8 cellular contexts compared by ENCODE assay signal in the genomic region with DNA sequence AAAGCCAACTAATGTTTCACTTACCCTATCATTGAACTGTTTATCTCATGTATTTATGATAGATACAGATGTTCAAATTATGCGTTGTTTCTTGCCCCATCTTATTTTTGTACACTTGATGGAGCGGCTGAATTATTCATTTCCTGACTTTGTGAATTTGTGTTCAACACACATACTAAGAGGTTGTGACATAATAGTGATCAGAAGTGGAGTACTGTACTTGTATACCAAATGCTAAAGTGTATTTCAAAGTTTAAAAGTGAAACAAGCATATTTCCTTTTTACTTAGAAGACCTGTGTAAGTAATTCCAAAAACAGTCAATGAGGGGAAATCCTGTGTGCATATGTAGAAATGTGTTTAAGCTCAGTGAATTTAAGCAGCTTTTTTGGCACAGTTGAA. TPM values are rescaled to one million over a fixed set of nuclear protein-coding genes. Genes with fewer than 3 reads are reported as not detected.
DNase-seq lines count a peak whose midpoint lies in the region; ATAC-seq and TF ChIP-seq lines count a peak whose summit lies in the region.

No MANE protein-coding gene starts in this region.

- no peak for TF ChIP-seq CTCF in fibroblast of villous mesenchyme (IDR thresholded peaks at IDR 0.05; ENCODE audit: insufficient read depth, low read depth, low read length)
- no peak for TF ChIP-seq CTCF in sigmoid colon (IDR thresholded peaks at IDR 0.05)

- no peaks in the 10 kb centered on the region for H3K27me3 Mint-ChIP-seq in T-helper 1 cell treated with Interleukin-12 subunit alpha and Interleukin-12 subunit beta and Interleukin-4 antibody, amounts not matched to agents 30 μg/mL and 1 μg/mL, for 36 hours (ENCODE audit: low read depth)

- H3K36me3 Mint-ChIP-seq in T-helper 1 cell treated with Interleukin-12 subunit alpha and Interleukin-12 subunit beta and Interleukin-4 antibody, amounts not matched to agents 30 μg/mL and 1 μg/mL, for 36 hours (ENCODE audit: low read depth), result peaks cover 67% of the 10 kb centered on the region

- peak overlapping the region; percentile 97 for H3K27ac Mint-ChIP-seq in T-helper 1 cell treated with Interleukin-12 subunit alpha and Interleukin-12 subunit beta and Interleukin-4 antibody, amounts not matched to agents 30 μg/mL and 1 μg/mL, for 36 hours

- peaks cover 3% of the 10 kb centered on the region for H3K9me3 Mint-ChIP-seq in T-helper 1 cell treated with Interleukin-12 subunit alpha and Interleukin-12 subunit beta and Interleukin-4 antibody, amounts not matched to agents 30 μg/mL and 1 μg/mL, for 36 hours

- no peak for TF ChIP-seq EP300 in sigmoid colon (IDR thresholded peaks at IDR 0.05)

- in situ Hi-C loops in GM23248 (cut with MboI), result no loop called here

- H3K4me3 Mint-ChIP-seq in T-helper 1 cell treated with Interleukin-12 subunit alpha and Interleukin-12 subunit beta and Interleukin-4 antibody, amounts not matched to agents 30 μg/mL and 1 μg/mL, for 36 hours, result peak overlapping the region; percentile 92

- peak overlapping the region; percentile 89 for H3K4me2 ChIP-seq in GM23248 (ENCODE audit: unreplicated experiment)

- H3K27me3 ChIP-seq in GM23248 (replicated peaks; ENCODE audit: insufficient read depth) (no peaks in the 10 kb centered on the region), sigmoid colon (no peaks in the 10 kb centered on the region)

- H4K20me1 ChIP-seq in GM23248 (ENCODE audit: insufficient read depth), result peaks cover 13% of the 10 kb centered on the region; the same call in 1 of the 2 replicates

- peaks cover 62% of the 10 kb centered on the region for H3K79me2 ChIP-seq in GM23248 (ENCODE audit: insufficient read depth)

- peaks cover 43% of the 10 kb centered on the region for H3K36me3 ChIP-seq in GM23248 (ENCODE audit: low read depth)
- H3K36me3 ChIP-seq in sigmoid colon, result peaks cover 39 to 43% (median 39%) of the 10 kb centered on the region in 4 donors

- TF ChIP-seq POLR2A in sigmoid colon (IDR thresholded peaks at IDR 0.05), result no peak

- H3K9me2 ChIP-seq in GM23248 (ENCODE audit: insufficient read depth), result no peaks in the 10 kb centered on the region

- H3K4me1 ChIP-seq in GM23248 (ENCODE audit: insufficient read depth) (peaks cover 26% of the 10 kb centered on the region), sigmoid colon (peaks cover 0 to 44% (median 27%) of the 10 kb centered on the region in 4 donors)

- peaks cover 48% of the 10 kb centered on the region for H3F3A ChIP-seq in GM23248 (ENCODE audit: insufficient read depth)

- H3K27ac ChIP-seq in GM23248, result peak overlapping the region; percentile 82
- peak overlapping the region; percentile 94 to 99 (median 98) for H3K27ac ChIP-seq in sigmoid colon

- peak overlapping the region; percentile 93 for H3K9ac ChIP-seq in GM23248

- H3K4me1 Mint-ChIP-seq in T-helper 1 cell treated with Interleukin-12 subunit alpha and Interleukin-12 subunit beta and Interleukin-4 antibody, amounts not matched to agents 30 μg/mL and 1 μg/mL, for 36 hours (ENCODE audit: low read depth), result peaks cover 63% of the 10 kb centered on the region

- peak overlapping the region; percentile 93 for H3K4me3 ChIP-seq in GM23248
- peak overlapping the region; percentile 75 for H3K4me3 ChIP-seq in fibroblast of villous mesenchyme (ENCODE audit: low read depth, low read length)
- peak overlapping the region; percentile 69 to 95 (median 92) for H3K4me3 ChIP-seq in sigmoid colon

- no peak for ATAC-seq in HG03342 (IDR thresholded peaks at IDR 0.05; ENCODE audit: unreplicated experiment)
- no peak for ATAC-seq in HG02981 (IDR thresholded peaks at IDR 0.05; ENCODE audit: unreplicated experiment)

- no peaks in the 10 kb centered on the region for H3K9me3 ChIP-seq in GM23248 (ENCODE audit: low read depth)
- no peaks in the 10 kb centered on the region for H3K9me3 ChIP-seq in sigmoid colon

- DNase-seq in GM23248 (peak; percentile 49), fibroblast of villous mesenchyme (ENCODE audit: low read depth) (no peak), sigmoid colon (no peak), SKM-1 treated with dmso at 0.1 percent for 144 hours (lab: John Stamatoyannopoulos, UW; ENCODE audit: unreplicated experiment) (no peak)
- DNase-seq in activated CD8-positive, alpha-beta memory T cell treated with anti-CD3 and anti-CD28 coated beads for 24 hours, result no peak

- H2AFZ ChIP-seq in GM23248, result no peak overlapping the region

- intact Hi-C loops in sigmoid colon (cut with DNase I), result loop anchor here (2.0 to 5.0 kb wide), 2 partner anchors 38 to 376 kb away; no protein-coding TSS in a partner anchor

- 2 to 3% methylated on average over 2 of the region's 2 CpGs for WGBS in GM23248 (ENCODE audit: low coverage in 1 of 2, low lambda C conversion rate in 2 of 2, missing lambda C conversion rate in 2 of 2), 2 experiments
- WGBS in sigmoid colon, 2 donors, result 2 to 8% methylated on average over 2 of the region's 2 CpGs

RNA-seq across cellular contexts. Expression of a gene that starts 1.8 kb away (rescaled TPM):
- total RNA-seq in GM23248 (2014; rRNA removed; shearing (Covaris generic)), result 19.1 and 34.3 TPM in 2 replicates
- polyA plus RNA-seq in GM23248 (2016; fragmentation: Nextera tagmentation; extraction: Ambion mirVana) (11.5 and 15.7 TPM in 2 replicates), sigmoid colon (10 to 100 TPM in 2 of 3 donors, 1 to 10 TPM in 1; 4.2 to 55.0 (median 14.3) TPM)
- total RNA-seq in fibroblast of villous mesenchyme (108 and 126 TPM in 2 replicates), sigmoid colon (100 to 1,000 TPM in 1 of 4 donors, 10 to 100 TPM in 3; 49.9 to 121 (median 58.1) TPM)
